32 cellular contexts compared by ENCODE assay signal in genomic region chr10:12583891-12584595, GRCh38.
"Had no signal": no experiment of that assay in that cellular context is flagged by ENCODE, and none has a peak within 500 bp of the region (broad histone marks: within the 10 kb centered on the region; RNA-seq: fewer than 3 reads in every experiment).

No MANE protein-coding gene starts in this region.

- H3K27ac Mint-ChIP-seq: activated CD4-positive, alpha-beta T cell treated with anti-CD3 and anti-CD28 coated beads for 36 hours; activated CD4-positive, alpha-beta T cell treated with anti-CD3 and anti-CD28 coated beads, Interleukin-2, amount 10 ng/mL, durations not matched to agents 7 days and 5 days; activated CD8-positive, alpha-beta T cell treated with anti-CD3 and anti-CD28 coated beads, Interleukin-2, amount 10 ng/mL, durations not matched to agents 7 days and 5 days; activated naive CD4-positive, alpha-beta T cell treated with anti-CD3 and anti-CD28 coated beads for 36 hours; activated T-cell treated with anti-CD3 and anti-CD28 coated beads, Interleukin-2, amount 50 U/mL, for 24 hours; WTC11 had no signal

- H3K27me3 ChIP-seq: adrenal gland, body of pancreas, breast epithelium, MG63 had no signal

- H3K4me3 Mint-ChIP-seq: activated CD4-positive, alpha-beta T cell treated with anti-CD3 and anti-CD28 coated beads for 36 hours; activated CD4-positive, alpha-beta T cell treated with anti-CD3 and anti-CD28 coated beads, Interleukin-2, amount 10 ng/mL, durations not matched to agents 7 days and 5 days; activated CD8-positive, alpha-beta T cell treated with anti-CD3 and anti-CD28 coated beads, Interleukin-2, amount 10 ng/mL, durations not matched to agents 7 days and 5 days; activated naive CD4-positive, alpha-beta T cell treated with anti-CD3 and anti-CD28 coated beads for 36 hours; activated T-cell treated with anti-CD3 and anti-CD28 coated beads, Interleukin-2, amount 50 U/mL, for 24 hours; WTC11 had no signal

- ATAC-seq: activated CD4-positive, alpha-beta T cell treated with anti-CD3 and anti-CD28 coated beads for 36 hours; activated CD4-positive, CD25-positive, alpha-beta regulatory T cell treated with anti-CD3 and anti-CD28 coated beads, Interleukin-2, amount 50 U/mL, for 24 hours; activated CD8-positive, alpha-beta T cell treated with anti-CD3 and anti-CD28 coated beads, Interleukin-2, amount 10 ng/mL, durations not matched to agents 7 days and 5 days; activated naive CD4-positive, alpha-beta T cell treated with anti-CD3 and anti-CD28 coated beads, Interleukin-2, amount 50 U/mL, for 72 hours; body of pancreas; WTC11 had no signal

- H3K4me2 ChIP-seq: PC-9 had no signal

- H3K36me3 ChIP-seq: adrenal gland, breast epithelium, MG63 had no signal

- H3K36me3 Mint-ChIP-seq: WTC11 had no signal

- H3K27ac ChIP-seq: adrenal gland, body of pancreas, breast epithelium, PC-9, SK-N-MC had no signal

- H3K9me3 ChIP-seq: adrenal gland, body of pancreas, breast epithelium, MG63 had no signal

- H3K4me1 ChIP-seq: adrenal gland, breast epithelium had no signal

- DNase-seq: activated CD4-positive, alpha-beta T cell treated with anti-CD3 and anti-CD28 coated beads for 36 hours; activated CD4-positive, alpha-beta T cell treated with anti-CD3 and anti-CD28 coated beads, Interleukin-2, amount 10 ng/mL, durations not matched to agents 7 days and 5 days; activated CD4-positive, alpha-beta T cell treated with anti-CD3 and anti-CD28 coated beads, Interleukin-2, amount 50 U/mL, for 48 hours; activated CD8-positive, alpha-beta T cell treated with anti-CD3 and anti-CD28 coated beads, Interleukin-2, amount 10 ng/mL, durations not matched to agents 7 days and 5 days; activated gamma-delta T cell treated with Interleukin-2 at 50 U/mL for 16 hours; activated naive CD4-positive, alpha-beta T cell treated with anti-CD3 and anti-CD28 coated beads for 36 hours; activated T-cell treated with anti-CD3 and anti-CD28 coated beads, Interleukin-2, amount 50 U/mL, for 24 hours; adrenal gland; body of pancreas; Kasumi-1; KG1; MG63; NCI-H1048; NCI-H1105 treated with DMSO at 0.1 percent for 48 hours; NCI-H1436; NCI-H1694; NCI-H1930; NCI-H2081 treated with DMSO at 0.1 percent for 48 hours; NCI-H226; NCI-H446 treated with DMSO at 0.1 percent for 48 hours; NCI-H524; NCI-H69; PC-9; Right ventricle myocardium superior; T1000 had no signal

- H2AFZ ChIP-seq: PC-9 had no signal

- H3K4me3 ChIP-seq: adrenal gland, body of pancreas, breast epithelium, MG63, PC-9, SK-N-MC had no signal

- H3K27me3 Mint-ChIP-seq: activated CD4-positive, alpha-beta T cell treated with anti-CD3 and anti-CD28 coated beads for 36 hours; activated CD4-positive, alpha-beta T cell treated with anti-CD3 and anti-CD28 coated beads, Interleukin-2, amount 10 ng/mL, durations not matched to agents 7 days and 5 days; activated T-cell treated with anti-CD3 and anti-CD28 coated beads, Interleukin-2, amount 50 U/mL, for 24 hours had no signal

- FAIRE-seq: astrocyte, RCC 7860 had no signal
